ENCODE assay signal across 12 cellular contexts in genomic region chrX:29528281-29528680, GRCh38.
DNase-seq lines count a peak whose midpoint lies in the region; ATAC-seq lines count a peak whose summit lies in the region.
"Had no signal": no experiment of that assay in that cellular context is flagged by ENCODE, and none has a peak within 500 bp of the region (broad histone marks: within the 10 kb centered on the region; RNA-seq: fewer than 3 reads in every experiment).

No MANE protein-coding gene starts in this region.

- H3K36me3 Mint-ChIP-seq in activated T-cell treated with anti-CD3 and anti-CD28 coated beads, Interleukin-2, amount 50 U/mL, for 4 hours (ENCODE audit: insufficient read depth): no peaks in the 10 kb centered on the region
- no peaks in the 10 kb centered on the region for H3K36me3 Mint-ChIP-seq in activated T-cell treated with anti-CD3 and anti-CD28 coated beads, Interleukin-2, amount 50 U/mL, for 24 hours (ENCODE audit: low read depth)

- no peaks in the 10 kb centered on the region for H3K4me1 Mint-ChIP-seq in activated T-cell treated with anti-CD3 and anti-CD28 coated beads, Interleukin-2, amount 50 U/mL, for 4 hours (ENCODE audit: low read depth)
- H3K4me1 Mint-ChIP-seq in activated T-cell treated with anti-CD3 and anti-CD28 coated beads, Interleukin-2, amount 50 U/mL, for 24 hours (ENCODE audit: low read depth): no peaks in the 10 kb centered on the region
- H3K4me1 Mint-ChIP-seq: activated naive CD8-positive, alpha-beta T cell treated with anti-CD3 and anti-CD28 coated beads, Interleukin-2, amount 50 U/mL, for 24 hours had no signal

- no peak for DNase-seq in foreskin melanocyte
- DNase-seq in activated T-cell treated with anti-CD3 and anti-CD28 coated beads, Interleukin-2, amount 50 U/mL, for 4 hours: no peak
- DNase-seq in SIG-M5 (lab: John Stamatoyannopoulos, UW): no peak
- DNase-seq in activated T-cell treated with anti-CD3 and anti-CD28 coated beads, Interleukin-2, amount 50 U/mL, for 24 hours: no peak
- DNase-seq: activated naive CD8-positive, alpha-beta T cell treated with anti-CD3 and anti-CD28 coated beads, Interleukin-2, amount 50 U/mL, for 24 hours; MV-4-11; stimulated activated CD4-positive, alpha-beta T cell treated with anti-CD3 and anti-CD28 coated beads, Interleukin-2, amount 100 ng/mL, for 48 hours had no signal

- no peak overlapping the region for H3K27ac Mint-ChIP-seq in activated T-cell treated with anti-CD3 and anti-CD28 coated beads, Interleukin-2, amount 50 U/mL, for 24 hours
- H3K27ac Mint-ChIP-seq: activated naive CD8-positive, alpha-beta T cell treated with anti-CD3 and anti-CD28 coated beads, Interleukin-2, amount 50 U/mL, for 24 hours; stimulated activated naive CD8-positive, alpha-beta T cell treated with anti-CD3 and anti-CD28 coated beads, Interleukin-15, Interleukin-2, amounts not matched to agents 100 ng/mL and 50 ng/mL, for 24 hours had no signal

- H3K27me3 Mint-ChIP-seq in activated T-cell treated with anti-CD3 and anti-CD28 coated beads, Interleukin-2, amount 50 U/mL, for 4 hours (ENCODE audit: low read depth): no peaks in the 10 kb centered on the region
- H3K27me3 Mint-ChIP-seq in activated T-cell treated with anti-CD3 and anti-CD28 coated beads, Interleukin-2, amount 50 U/mL, for 24 hours: peaks cover 2% of the 10 kb centered on the region
- H3K27me3 Mint-ChIP-seq: activated naive CD8-positive, alpha-beta T cell treated with anti-CD3 and anti-CD28 coated beads, Interleukin-2, amount 50 U/mL, for 24 hours; stimulated activated naive CD8-positive, alpha-beta T cell treated with anti-CD3 and anti-CD28 coated beads, Interleukin-15, Interleukin-2, amounts not matched to agents 100 ng/mL and 50 ng/mL, for 24 hours had no signal

- no peaks in the 10 kb centered on the region for H3K9me3 Mint-ChIP-seq in activated T-cell treated with anti-CD3 and anti-CD28 coated beads, Interleukin-2, amount 50 U/mL, for 4 hours
- H3K9me3 Mint-ChIP-seq in activated T-cell treated with anti-CD3 and anti-CD28 coated beads, Interleukin-2, amount 50 U/mL, for 24 hours: no peaks in the 10 kb centered on the region
- H3K9me3 Mint-ChIP-seq: activated naive CD8-positive, alpha-beta T cell treated with anti-CD3 and anti-CD28 coated beads, Interleukin-2, amount 50 U/mL, for 24 hours; stimulated activated naive CD8-positive, alpha-beta T cell treated with anti-CD3 and anti-CD28 coated beads, Interleukin-15, Interleukin-2, amounts not matched to agents 100 ng/mL and 50 ng/mL, for 24 hours had no signal

- ATAC-seq in GM18861 (IDR thresholded peaks at IDR 0.05; ENCODE audit: unreplicated experiment) (peak; percentile 70), GM21447 (IDR thresholded peaks at IDR 0.05; ENCODE audit: unreplicated experiment) (peak; percentile 88), HG02973 (IDR thresholded peaks at IDR 0.05; ENCODE audit: unreplicated experiment) (peak; percentile 53), HG03565 (IDR thresholded peaks at IDR 0.05; ENCODE audit: unreplicated experiment) (peak; percentile 52)
- no peak for ATAC-seq in activated T-cell treated with anti-CD3 and anti-CD28 coated beads, Interleukin-2, amount 50 U/mL, for 4 hours
- ATAC-seq: activated naive CD8-positive, alpha-beta T cell treated with anti-CD3 and anti-CD28 coated beads, Interleukin-2, amount 50 U/mL, for 24 hours had no signal

- no peak overlapping the region for H3K4me3 Mint-ChIP-seq in activated T-cell treated with anti-CD3 and anti-CD28 coated beads, Interleukin-2, amount 50 U/mL, for 4 hours
- H3K4me3 Mint-ChIP-seq in activated T-cell treated with anti-CD3 and anti-CD28 coated beads, Interleukin-2, amount 50 U/mL, for 24 hours: no peak overlapping the region
- H3K4me3 Mint-ChIP-seq: activated naive CD8-positive, alpha-beta T cell treated with anti-CD3 and anti-CD28 coated beads, Interleukin-2, amount 50 U/mL, for 24 hours; stimulated activated naive CD8-positive, alpha-beta T cell treated with anti-CD3 and anti-CD28 coated beads, Interleukin-15, Interleukin-2, amounts not matched to agents 100 ng/mL and 50 ng/mL, for 24 hours had no signal

Comparison
In these comparisons a context has a peak if more than half of its experiments do, and no peak if none do; other contexts are left out.
1. ATAC-seq: peak in GM18861 (single experiment), GM21447 (single experiment), HG02973 (single experiment) and HG03565 (single experiment); none in activated T-cell treated with anti-CD3 and anti-CD28 coated beads, Interleukin-2, amount 50 U/mL, for 4 hours (0 of 2).